ENCODE assay signal across 19 cellular contexts in the genomic region with DNA sequence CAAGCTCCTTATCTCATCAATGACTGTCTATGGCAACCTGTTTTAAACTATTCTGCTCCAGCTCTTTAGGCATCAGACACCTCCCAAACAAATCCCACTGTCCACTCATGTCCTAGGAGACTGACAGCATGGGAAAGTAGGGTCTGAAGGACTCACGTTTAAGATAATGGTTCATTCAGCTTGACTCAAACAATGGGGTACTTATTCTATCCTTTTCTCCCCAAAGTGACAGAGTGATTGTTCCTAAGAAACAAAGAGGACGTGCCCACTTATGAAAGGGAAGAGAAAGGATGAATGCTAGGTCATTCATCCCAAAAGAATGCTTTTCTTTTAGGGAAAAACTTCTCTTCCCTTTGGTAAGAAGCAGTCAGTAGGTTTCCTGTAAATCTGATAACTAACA. TPM values are rescaled to one million over a fixed set of nuclear protein-coding genes. Genes with fewer than 3 reads are reported as not detected.
DNase-seq lines count a peak whose midpoint lies in the region; ATAC-seq, FAIRE-seq and TF ChIP-seq lines count a peak whose summit lies in the region.
"Had no signal": no experiment of that assay in that cellular context is flagged by ENCODE, and none has a peak within 500 bp of the region (broad histone marks: within the 10 kb centered on the region; RNA-seq: fewer than 3 reads in every experiment).

No MANE protein-coding gene starts in this region.

- H3K27me3 ChIP-seq in esophagus muscularis mucosa, result no peaks in the 10 kb centered on the region
- peaks cover 8% of the 10 kb centered on the region for H3K27me3 ChIP-seq in gastroesophageal sphincter
- H3K27me3 ChIP-seq in thyroid gland, result no peaks in the 10 kb centered on the region
- H3K27me3 ChIP-seq: BE2C had no signal

- DNase-seq in HT1080 (ENCODE audit: low read depth) (peak; percentile 38), esophagus muscularis mucosa (ENCODE audit: extremely low spot score) (peak; percentile 39), urothelium cell line (ENCODE audit: low spot score) (peak; percentile 21), thyroid gland (no peak), sciatic nerve (ENCODE audit: low spot score) (no peak)
- DNase-seq: BE2C; Caco-2; CD4-positive, CD25-positive, alpha-beta regulatory T cell; CD8-positive, alpha-beta memory T cell had no signal

- 41% methylated on average over 2 of the region's 2 CpGs for WGBS in esophagus muscularis mucosa
- 100% methylated on average over 1 of the region's 2 CpGs; no CpG with 5 or more reads in 1 of the 2 experiments for WGBS in mesodermal cell (ENCODE audit: insufficient coverage in 2 of 2), 2 experiments
- 48 to 52% methylated on average over 2 of the region's 2 CpGs for WGBS in gastroesophageal sphincter (ENCODE audit: low coverage in 1 of 2), 2 donors
- 44 to 47% methylated on average over 2 of the region's 2 CpGs for WGBS in thyroid gland, 2 donors

- TF ChIP-seq EP300 in esophagus muscularis mucosa (IDR thresholded peaks at IDR 0.05), result no peak
- no peak for TF ChIP-seq EP300 in gastroesophageal sphincter (IDR thresholded peaks at IDR 0.05)

- peaks cover 0 to 5% (median 0%) of the 10 kb centered on the region in 4 donors for H3K9me3 ChIP-seq in esophagus muscularis mucosa
- no peaks in the 10 kb centered on the region for H3K9me3 ChIP-seq in mesodermal cell (ENCODE audit: control insufficient read depth, low read length)
- no peaks in the 10 kb centered on the region for H3K9me3 ChIP-seq in gastroesophageal sphincter
- no peaks in the 10 kb centered on the region for H3K9me3 ChIP-seq in thyroid gland
- H3K9me3 ChIP-seq: BE2C, Caco-2 had no signal

- peak; percentile 63 for FAIRE-seq in urothelium cell line (lab: Jason Lieb, UNC)
- FAIRE-seq: D721Med, G401.6, GM12892, GM18507, H54, HepG2 had no signal

- H3K4me3 ChIP-seq in esophagus muscularis mucosa (no peak overlapping the region), mesodermal cell (ENCODE audit: extremely low read depth, insufficient read depth, low read length, poor library complexity, severe bottlenecking) (no peak overlapping the region), gastroesophageal sphincter (no peak overlapping the region), thyroid gland (replicated peaks in 1 of 3) (no peak overlapping the region)
- H3K4me3 ChIP-seq: GM23338 had no signal

- intact Hi-C loops in esophagus muscularis mucosa (cut with DNase I) (no loop called here), thyroid gland (cut with DNase I) (no loop called here), sciatic nerve (cut with DNase I) (no loop called here)

- no peak overlapping the region for H3K27ac ChIP-seq in esophagus muscularis mucosa (replicated peaks in 1 of 4)
- peak overlapping the region; percentile 66 for H3K27ac ChIP-seq in mesodermal cell (ENCODE audit: low read depth, low read length, severe bottlenecking)
- no peak overlapping the region for H3K27ac ChIP-seq in gastroesophageal sphincter
- H3K27ac ChIP-seq in thyroid gland, result no peak overlapping the region

- no peaks in the 10 kb centered on the region for H3K4me1 ChIP-seq in esophagus muscularis mucosa
- peaks cover 4% of the 10 kb centered on the region for H3K4me1 ChIP-seq in mesodermal cell (ENCODE audit: control insufficient read depth, insufficient read depth, low read length, poor library complexity, severe bottlenecking)
- H3K4me1 ChIP-seq in gastroesophageal sphincter, result no peaks in the 10 kb centered on the region
- H3K4me1 ChIP-seq in thyroid gland, result peaks cover 0 to 9% of the 10 kb centered on the region in 2 donors
- H3K4me1 ChIP-seq: BE2C, Caco-2 had no signal

- TF ChIP-seq CTCF in esophagus muscularis mucosa (IDR thresholded peaks at IDR 0.05) (no peak), gastroesophageal sphincter (IDR thresholded peaks at IDR 0.05) (no peak), thyroid gland (IDR thresholded peaks at IDR 0.05) (no peak)

- TF ChIP-seq POLR2A in esophagus muscularis mucosa (IDR thresholded peaks at IDR 0.05; ENCODE audit: low read depth), result no peak
- no peak for TF ChIP-seq POLR2A in gastroesophageal sphincter (IDR thresholded peaks at IDR 0.05)
- no peak for TF ChIP-seq POLR2A in thyroid gland (IDR thresholded peaks at IDR 0.05)

- ATAC-seq in gastroesophageal sphincter (no peak), sciatic nerve (no peak)
- ATAC-seq: GM23338 had no signal

- no peaks in the 10 kb centered on the region for H3K36me3 ChIP-seq in esophagus muscularis mucosa
- no peaks in the 10 kb centered on the region for H3K36me3 ChIP-seq in mesodermal cell (ENCODE audit: control insufficient read depth, insufficient read depth, low read length)
- H3K36me3 ChIP-seq in gastroesophageal sphincter, result no peaks in the 10 kb centered on the region
- no peaks in the 10 kb centered on the region for H3K36me3 ChIP-seq in thyroid gland
- H3K36me3 ChIP-seq: BE2C had no signal

RNA-seq across cellular contexts. Expression of a gene that starts 41.9 kb away (rescaled TPM):
- total RNA-seq in HT1080 (2014; rRNA removed; shearing (Covaris generic)), result 0.06 TPM in 1 of 2 replicates, not detected in the other
- polyA plus RNA-seq in HT1080 (2015; cell fraction: cytosol; rRNA removed), result 0.09 TPM in 1 of 2 replicates, not detected in the other
- 0.09 TPM in 1 of 2 replicates, not detected in the other for polyA plus RNA-seq in HT1080 (2015; cell fraction: nucleus; rRNA removed)
- total RNA-seq in esophagus muscularis mucosa (1 to 10 TPM in 2 of 4 donors, under 1 TPM in 2; 0.83 to 1.6 (median 1.2) TPM), gastroesophageal sphincter (1 to 10 TPM in 2 of 4 donors, under 1 TPM in 2; 0.94 to 1.6 (median 1.1) TPM), thyroid gland (under 1 TPM; 0.08 to 0.40 (median 0.28) TPM), sciatic nerve (0.18 TPM)
- 1.00 TPM for polyA plus RNA-seq in mesodermal cell (2013, experiment 1 of 2)
- polyA plus RNA-seq in mesodermal cell (2013, experiment 2 of 2), result 0.46 TPM
- total RNA-seq: CD4-positive, CD25-positive, alpha-beta regulatory T cell; CD8-positive, alpha-beta memory T cell; HepG2 had no signal
- polyA plus RNA-seq: CD4-positive, CD25-positive, alpha-beta regulatory T cell; CD8-positive, alpha-beta memory T cell; GM23338; HepG2; IgD-negative memory B cell had no signal

Comparison
In these comparisons a context has a peak if more than half of its experiments do, and no peak if none do; other contexts are left out.
1. DNase-seq: peak in HT1080 (single experiment), esophagus muscularis mucosa (single experiment) and urothelium cell line (single experiment); none in thyroid gland (0 of 2) and sciatic nerve (single experiment).